In the genomic region with DNA sequence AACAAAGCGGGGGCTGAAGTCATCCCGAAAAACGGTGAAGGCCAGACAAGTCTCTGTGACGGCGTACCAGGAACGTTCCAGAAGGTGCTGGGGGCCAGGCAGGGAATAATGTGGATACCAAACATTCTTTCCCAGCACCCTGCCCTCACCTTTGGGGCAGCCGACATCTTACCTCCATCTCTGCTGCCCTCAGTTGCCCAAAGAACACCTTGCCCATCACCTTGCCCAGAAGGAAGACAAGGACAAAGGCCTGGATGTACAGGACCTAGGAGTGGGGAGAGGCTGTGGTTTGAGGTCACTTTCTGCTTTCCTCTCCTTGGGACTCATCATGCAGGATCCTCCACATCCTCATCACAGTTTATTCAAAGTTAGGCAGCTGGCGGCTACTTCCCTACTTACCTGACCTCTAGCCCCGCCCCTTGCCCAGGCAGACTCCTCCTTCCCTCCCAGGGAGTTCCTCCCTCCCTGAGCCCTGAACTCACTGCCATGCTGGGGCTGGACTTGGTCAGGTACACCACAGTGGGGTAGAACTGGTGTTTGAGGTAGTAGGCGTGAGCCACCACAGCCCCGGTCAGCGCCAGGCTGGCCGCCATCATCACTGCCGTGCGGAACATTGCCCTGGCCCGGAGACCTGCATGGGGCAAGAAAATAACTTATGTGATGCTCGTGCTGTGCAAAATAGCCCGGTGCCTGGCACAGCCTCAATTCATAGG, we compare ENCODE assay signal across 8 cellular contexts. TPM values are rescaled to one million over a fixed set of nuclear protein-coding genes. Genes with fewer than 3 reads are reported as not detected.
DNase-seq lines count a peak whose midpoint lies in the region; ATAC-seq and TF ChIP-seq lines count a peak whose summit lies in the region.

No MANE protein-coding gene starts in this region.

- POLR2A ChIA-PET in AG04449 (lab: Yijun Ruan, JAX) = interaction anchor here (1.9 to 3.1 kb wide), 2 partner anchors 11 to 15 kb away, joined by 7 to 20 read pairs; a partner anchor contains a TSS

- CTCF ChIA-PET in AG04449 (lab: Yijun Ruan, JAX) = interaction anchor here (1.0 to 1.3 kb wide), 2 partner anchors 15 to 22 kb away, joined by 4 read pairs; no protein-coding TSS in a partner anchor

- H3K36me3 Mint-ChIP-seq in memory B cell = peaks cover 23% of the 10 kb centered on the region

- no peaks in the 10 kb centered on the region for H3K27me3 ChIP-seq in SJCRH30
- H3K27me3 ChIP-seq in testis = no peaks in the 10 kb centered on the region

- H3K4me3 ChIP-seq in AG04449 (ENCODE audit: low read depth, low read length) = peak overlapping the region; percentile 95
- peak overlapping the region; percentile 82 for H3K4me3 ChIP-seq in SJCRH30
- peak overlapping the region; percentile 93 for H3K4me3 ChIP-seq in choroid plexus epithelial cell (ENCODE audit: low read depth, low read length)
- peak overlapping the region; percentile 89 to 92 for H3K4me3 ChIP-seq in testis

- no peak for TF ChIP-seq POLR2A in testis (IDR thresholded peaks at IDR 0.05)

- H3K4me1 ChIP-seq in SJCRH30 (peaks cover 6% of the 10 kb centered on the region; the same call in 1 of the 2 replicates), testis (peaks cover 24% of the 10 kb centered on the region)

- WGBS in testis, 2 donors = 30 to 37% methylated on average over 17 to 18 of the region's 18 CpGs

- H3K36me3 ChIP-seq in SJCRH30 (peaks cover 12% of the 10 kb centered on the region), testis (ENCODE audit: low read depth, missing control alignments) (no peaks in the 10 kb centered on the region)

- H3K9me3 ChIP-seq in SJCRH30 (replicated peaks) = no peaks in the 10 kb centered on the region
- H3K9me3 ChIP-seq in testis = no peaks in the 10 kb centered on the region

- ATAC-seq in GM21619 (IDR thresholded peaks at IDR 0.05; ENCODE audit: unreplicated experiment) (peak; percentile 25), memory B cell (ENCODE audit: low read depth) (peak; percentile 8)

- intact Hi-C loops in testis (cut with DNase I; ENCODE audit: low total_unique reads) = no loop called here

- H3K9me3 Mint-ChIP-seq in memory B cell = no peaks in the 10 kb centered on the region

- peak overlapping the region; percentile 100 for H3K4me3 Mint-ChIP-seq in memory B cell

- DNase-seq in AG04449 (ENCODE audit: low read depth, low spot score) = no peak
- DNase-seq in SJCRH30 = no peak
- peak; percentile 35 for DNase-seq in choroid plexus epithelial cell (ENCODE audit: low read depth)
- DNase-seq in memory B cell (ENCODE audit: low spot score in 2 of 2) = peak; percentile 47 to 55
- peak; percentile 59 for DNase-seq in testis
- no peak for DNase-seq in UCSD-AML1 (lab: John Stamatoyannopoulos, UW; ENCODE audit: unreplicated experiment)
- no peak for DNase-seq in NCI-H446 (lab: John Stamatoyannopoulos, UW)

- TF ChIP-seq CTCF in AG04449 (IDR thresholded peaks at IDR 0.05; ENCODE audit: insufficient read depth, low read length, missing control alignments) (no peak), choroid plexus epithelial cell (conservative IDR thresholded peaks at IDR 0.05; ENCODE audit: low read depth, low read length) (no peak), testis (IDR thresholded peaks at IDR 0.05) (no peak)

- peak overlapping the region; percentile 100 for H3K27ac Mint-ChIP-seq in memory B cell

- H3K27me3 Mint-ChIP-seq in memory B cell = no peaks in the 10 kb centered on the region

- H3K27ac ChIP-seq in SJCRH30 = no peak overlapping the region
- H3K27ac ChIP-seq in testis = no peak overlapping the region

- peaks cover 51% of the 10 kb centered on the region for H3K4me1 Mint-ChIP-seq in memory B cell

RNA-seq across cellular contexts. Expression of a gene that starts 1.2 kb away (rescaled TPM):
- total RNA-seq in SJCRH30 (2014; rRNA removed; shearing (Covaris generic)) = 7.8 and 8.4 TPM in 2 replicates
- 10 to 100 TPM; 67.4 to 87.2 TPM for total RNA-seq in testis
- polyA plus RNA-seq in testis (ENCODE audit: insufficient read depth, low read depth, low replicate concordance) = 62.0 TPM

RNA-seq across cellular contexts. Expression of a gene that starts 11.0 kb away (rescaled TPM):
- total RNA-seq in SJCRH30 (2014; rRNA removed; shearing (Covaris generic)) = 51.5 and 58.9 TPM in 2 replicates
- 10 to 100 TPM; 82.8 to 87.7 TPM for total RNA-seq in testis
- polyA plus RNA-seq in testis (ENCODE audit: insufficient read depth, low read depth, low replicate concordance) = 53.9 TPM

RNA-seq across cellular contexts. Expression of a gene that starts 11.2 kb away (rescaled TPM):
- total RNA-seq in SJCRH30 (2014; rRNA removed; shearing (Covaris generic)) = 281 and 356 TPM in 2 replicates
- total RNA-seq in testis = 100 to 1,000 TPM; 441 to 583 TPM
- 761 TPM for polyA plus RNA-seq in testis (ENCODE audit: insufficient read depth, low read depth, low replicate concordance)

RNA-seq across cellular contexts. Expression of a gene that starts 15.6 kb away (rescaled TPM):
- total RNA-seq in SJCRH30 (2014; rRNA removed; shearing (Covaris generic)) = 8.3 and 9.4 TPM in 2 replicates
- total RNA-seq in testis = 100 to 1,000 TPM in 1 of 2 donors, 10 to 100 TPM in 1; 64.2 to 119 TPM
- polyA plus RNA-seq in testis (ENCODE audit: insufficient read depth, low read depth, low replicate concordance) = 47.3 TPM

RNA-seq across cellular contexts. Expression of a gene that starts 21.5 kb away (rescaled TPM):
- 2.9 and 3.7 TPM in 2 replicates for total RNA-seq in SJCRH30 (2014; rRNA removed; shearing (Covaris generic))
- 10 to 100 TPM; 42.0 to 49.6 TPM for total RNA-seq in testis
- polyA plus RNA-seq in testis (ENCODE audit: insufficient read depth, low read depth, low replicate concordance) = 36.4 TPM

Comparison
In these comparisons a context has a peak if more than half of its experiments do, and no peak if none do; other contexts are left out.
1. DNase-seq: peak in choroid plexus epithelial cell (single experiment), memory B cell (2 of 2) and testis (single experiment); none in AG04449 (single experiment), SJCRH30 (0 of 2), UCSD-AML1 (single experiment) and NCI-H446 (0 of 2).
2. Peak in every context shown above with its lines, with median percentiles within 50 percentile points of each other: H3K4me3 ChIP-seq.